Comparison of ENCODE assay signal across 1 cellular context in genomic region chr17:78240839-78241238, GRCh38.
TF ChIP-seq lines count a peak whose summit lies in the region.

No MANE protein-coding gene starts in this region.

TF ChIP-seq in HepG2, 621 proteins besides CTCF, POLR2A, EP300 and RAD21 (continued from another document and continues in another):
- TF ChIP-seq ZHX1 (CRISPR knock-in tag; IDR thresholded peaks at IDR 0.05; ENCODE audit: low read depth), result no peak
- TF ChIP-seq ETS1 (CRISPR knock-in tag; IDR thresholded peaks at IDR 0.05), result no peak
- TF ChIP-seq ZNF616 (CRISPR knock-in tag; IDR thresholded peaks at IDR 0.05; ENCODE audit: low read depth), result 0 out of 2 replicates have a peak, but pooled peaks have one; percentile 35
- TF ChIP-seq GMEB1 (CRISPR knock-in tag; IDR thresholded peaks at IDR 0.05; ENCODE audit: borderline replicate concordance), result no peak
- TF ChIP-seq, protein P1, sequence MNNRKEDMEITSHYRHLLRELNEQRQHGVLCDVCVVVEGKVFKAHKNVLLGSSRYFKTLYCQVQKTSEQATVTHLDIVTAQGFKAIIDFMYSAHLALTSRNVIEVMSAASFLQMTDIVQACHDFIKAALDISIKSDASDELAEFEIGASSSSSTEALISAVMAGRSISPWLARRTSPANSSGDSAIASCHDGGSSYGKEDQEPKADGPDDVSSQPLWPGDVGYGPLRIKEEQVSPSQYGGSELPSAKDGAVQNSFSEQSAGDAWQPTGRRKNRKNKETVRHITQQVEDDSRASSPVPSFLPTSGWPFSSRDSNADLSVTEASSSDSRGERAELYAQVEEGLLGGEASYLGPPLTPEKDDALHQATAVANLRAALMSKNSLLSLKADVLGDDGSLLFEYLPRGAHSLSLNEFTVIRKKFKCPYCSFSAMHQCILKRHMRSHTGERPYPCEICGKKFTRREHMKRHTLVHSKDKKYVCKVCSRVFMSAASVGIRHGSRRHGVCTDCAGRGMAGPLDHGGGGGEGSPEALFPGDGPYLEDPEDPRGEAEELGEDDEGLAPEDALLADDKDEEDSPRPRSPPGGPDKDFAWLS (CRISPR knock-in tag; IDR thresholded peaks at IDR 0.05; ENCODE audit: borderline replicate concordance), result no peak
- TF ChIP-seq ZSCAN25 (CRISPR knock-in tag; IDR thresholded peaks at IDR 0.05), result no peak
- TF ChIP-seq, protein P2, sequence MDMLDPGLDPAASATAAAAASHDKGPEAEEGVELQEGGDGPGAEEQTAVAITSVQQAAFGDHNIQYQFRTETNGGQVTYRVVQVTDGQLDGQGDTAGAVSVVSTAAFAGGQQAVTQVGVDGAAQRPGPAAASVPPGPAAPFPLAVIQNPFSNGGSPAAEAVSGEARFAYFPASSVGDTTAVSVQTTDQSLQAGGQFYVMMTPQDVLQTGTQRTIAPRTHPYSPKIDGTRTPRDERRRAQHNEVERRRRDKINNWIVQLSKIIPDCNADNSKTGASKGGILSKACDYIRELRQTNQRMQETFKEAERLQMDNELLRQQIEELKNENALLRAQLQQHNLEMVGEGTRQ (IDR thresholded peaks at IDR 0.05; ENCODE audit: low read depth, low read length), result no peak
- TF ChIP-seq, protein P2 (CRISPR knock-in tag; IDR thresholded peaks at IDR 0.05; ENCODE audit: borderline replicate concordance), result 0 out of 2 replicates have a peak, but pooled peaks have one; percentile 33
- TF ChIP-seq, protein P3, sequence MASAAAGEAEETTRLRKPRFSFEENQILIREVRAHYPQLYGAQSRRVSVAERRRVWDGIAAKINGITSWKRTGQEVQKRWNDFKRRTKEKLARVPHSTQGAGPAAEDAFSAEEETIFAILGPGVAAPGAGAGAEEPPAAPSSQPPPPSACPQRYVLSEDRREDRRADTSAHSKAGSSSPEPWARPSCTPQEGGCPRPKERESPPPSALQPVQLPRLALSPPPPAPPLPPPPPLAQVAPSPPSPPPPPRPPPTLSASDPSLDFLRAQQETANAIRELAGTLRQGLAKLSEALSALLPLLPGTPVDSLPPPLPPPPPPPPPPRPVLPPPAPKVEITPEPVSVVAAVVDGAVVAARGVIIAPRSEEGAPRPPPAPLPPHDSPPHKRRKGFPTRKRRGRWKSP (CRISPR knock-in tag; IDR thresholded peaks at IDR 0.05), result 0 out of 2 replicates have a peak, but pooled peaks have one; percentile 9
- TF ChIP-seq ZSCAN30 (CRISPR knock-in tag; IDR thresholded peaks at IDR 0.05), result no peak
- peak; percentile 37; the same call in 1 of the 2 replicates for TF ChIP-seq HIC2 (CRISPR knock-in tag; IDR thresholded peaks at IDR 0.05; ENCODE audit: low read depth)
- TF ChIP-seq ARNTL (CRISPR knock-in tag; IDR thresholded peaks at IDR 0.05), result no peak
- no peak for TF ChIP-seq ZFP90 (CRISPR knock-in tag; IDR thresholded peaks at IDR 0.05; ENCODE audit: borderline replicate concordance)
- TF ChIP-seq, protein P4, sequence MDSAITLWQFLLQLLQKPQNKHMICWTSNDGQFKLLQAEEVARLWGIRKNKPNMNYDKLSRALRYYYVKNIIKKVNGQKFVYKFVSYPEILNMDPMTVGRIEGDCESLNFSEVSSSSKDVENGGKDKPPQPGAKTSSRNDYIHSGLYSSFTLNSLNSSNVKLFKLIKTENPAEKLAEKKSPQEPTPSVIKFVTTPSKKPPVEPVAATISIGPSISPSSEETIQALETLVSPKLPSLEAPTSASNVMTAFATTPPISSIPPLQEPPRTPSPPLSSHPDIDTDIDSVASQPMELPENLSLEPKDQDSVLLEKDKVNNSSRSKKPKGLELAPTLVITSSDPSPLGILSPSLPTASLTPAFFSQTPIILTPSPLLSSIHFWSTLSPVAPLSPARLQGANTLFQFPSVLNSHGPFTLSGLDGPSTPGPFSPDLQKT (CRISPR knock-in tag; IDR thresholded peaks at IDR 0.05; ENCODE audit: borderline replicate concordance), result no peak
- no peak for TF ChIP-seq THRA (CRISPR knock-in tag; IDR thresholded peaks at IDR 0.05; ENCODE audit: borderline replicate concordance)
- TF ChIP-seq NR1H2 (CRISPR knock-in tag; IDR thresholded peaks at IDR 0.05; ENCODE audit: borderline replicate concordance, low read depth), result no peak; the same call in 1 of the 2 replicates
- peak; percentile 83 for TF ChIP-seq BHLHE40 (IDR thresholded peaks at IDR 0.05; ENCODE audit: low read length)
- no peak for TF ChIP-seq ZNF33A (CRISPR knock-in tag; IDR thresholded peaks at IDR 0.05; ENCODE audit: borderline replicate concordance)
- TF ChIP-seq ZMYM3 (CRISPR knock-in tag; IDR thresholded peaks at IDR 0.05), result no peak
- TF ChIP-seq, protein P5, sequence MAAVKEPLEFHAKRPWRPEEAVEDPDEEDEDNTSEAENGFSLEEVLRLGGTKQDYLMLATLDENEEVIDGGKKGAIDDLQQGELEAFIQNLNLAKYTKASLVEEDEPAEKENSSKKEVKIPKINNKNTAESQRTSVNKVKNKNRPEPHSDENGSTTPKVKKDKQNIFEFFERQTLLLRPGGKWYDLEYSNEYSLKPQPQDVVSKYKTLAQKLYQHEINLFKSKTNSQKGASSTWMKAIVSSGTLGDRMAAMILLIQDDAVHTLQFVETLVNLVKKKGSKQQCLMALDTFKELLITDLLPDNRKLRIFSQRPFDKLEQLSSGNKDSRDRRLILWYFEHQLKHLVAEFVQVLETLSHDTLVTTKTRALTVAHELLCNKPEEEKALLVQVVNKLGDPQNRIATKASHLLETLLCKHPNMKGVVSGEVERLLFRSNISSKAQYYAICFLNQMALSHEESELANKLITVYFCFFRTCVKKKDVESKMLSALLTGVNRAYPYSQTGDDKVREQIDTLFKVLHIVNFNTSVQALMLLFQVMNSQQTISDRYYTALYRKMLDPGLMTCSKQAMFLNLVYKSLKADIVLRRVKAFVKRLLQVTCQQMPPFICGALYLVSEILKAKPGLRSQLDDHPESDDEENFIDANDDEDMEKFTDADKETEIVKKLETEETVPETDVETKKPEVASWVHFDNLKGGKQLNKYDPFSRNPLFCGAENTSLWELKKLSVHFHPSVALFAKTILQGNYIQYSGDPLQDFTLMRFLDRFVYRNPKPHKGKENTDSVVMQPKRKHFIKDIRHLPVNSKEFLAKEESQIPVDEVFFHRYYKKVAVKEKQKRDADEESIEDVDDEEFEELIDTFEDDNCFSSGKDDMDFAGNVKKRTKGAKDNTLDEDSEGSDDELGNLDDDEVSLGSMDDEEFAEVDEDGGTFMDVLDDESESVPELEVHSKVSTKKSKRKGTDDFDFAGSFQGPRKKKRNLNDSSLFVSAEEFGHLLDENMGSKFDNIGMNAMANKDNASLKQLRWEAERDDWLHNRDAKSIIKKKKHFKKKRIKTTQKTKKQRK (IDR thresholded peaks at IDR 0.05; ENCODE audit: low read length), result no peak
- TF ChIP-seq SSRP1 (CRISPR knock-in tag; IDR thresholded peaks at IDR 0.05), result no peak
- no peak for TF ChIP-seq BCL6 (CRISPR knock-in tag; IDR thresholded peaks at IDR 0.05)
- no peak for TF ChIP-seq NFIB (CRISPR knock-in tag; IDR thresholded peaks at IDR 0.05; ENCODE audit: borderline replicate concordance)
- TF ChIP-seq ZNF382 (CRISPR knock-in tag; IDR thresholded peaks at IDR 0.05; ENCODE audit: borderline replicate concordance), result no peak
- no peak for TF ChIP-seq ZNF207 (IDR thresholded peaks at IDR 0.05; ENCODE audit: borderline replicate concordance)
- no peak for TF ChIP-seq HIVEP1 (CRISPR knock-in tag; IDR thresholded peaks at IDR 0.05)
- TF ChIP-seq NCOA2 (CRISPR knock-in tag; IDR thresholded peaks at IDR 0.05), result no peak
- TF ChIP-seq ZNF75D (CRISPR knock-in tag; IDR thresholded peaks at IDR 0.05; ENCODE audit: borderline replicate concordance), result no peak
- no peak for TF ChIP-seq ARNT (IDR thresholded peaks at IDR 0.05)
- TF ChIP-seq, protein P6, sequence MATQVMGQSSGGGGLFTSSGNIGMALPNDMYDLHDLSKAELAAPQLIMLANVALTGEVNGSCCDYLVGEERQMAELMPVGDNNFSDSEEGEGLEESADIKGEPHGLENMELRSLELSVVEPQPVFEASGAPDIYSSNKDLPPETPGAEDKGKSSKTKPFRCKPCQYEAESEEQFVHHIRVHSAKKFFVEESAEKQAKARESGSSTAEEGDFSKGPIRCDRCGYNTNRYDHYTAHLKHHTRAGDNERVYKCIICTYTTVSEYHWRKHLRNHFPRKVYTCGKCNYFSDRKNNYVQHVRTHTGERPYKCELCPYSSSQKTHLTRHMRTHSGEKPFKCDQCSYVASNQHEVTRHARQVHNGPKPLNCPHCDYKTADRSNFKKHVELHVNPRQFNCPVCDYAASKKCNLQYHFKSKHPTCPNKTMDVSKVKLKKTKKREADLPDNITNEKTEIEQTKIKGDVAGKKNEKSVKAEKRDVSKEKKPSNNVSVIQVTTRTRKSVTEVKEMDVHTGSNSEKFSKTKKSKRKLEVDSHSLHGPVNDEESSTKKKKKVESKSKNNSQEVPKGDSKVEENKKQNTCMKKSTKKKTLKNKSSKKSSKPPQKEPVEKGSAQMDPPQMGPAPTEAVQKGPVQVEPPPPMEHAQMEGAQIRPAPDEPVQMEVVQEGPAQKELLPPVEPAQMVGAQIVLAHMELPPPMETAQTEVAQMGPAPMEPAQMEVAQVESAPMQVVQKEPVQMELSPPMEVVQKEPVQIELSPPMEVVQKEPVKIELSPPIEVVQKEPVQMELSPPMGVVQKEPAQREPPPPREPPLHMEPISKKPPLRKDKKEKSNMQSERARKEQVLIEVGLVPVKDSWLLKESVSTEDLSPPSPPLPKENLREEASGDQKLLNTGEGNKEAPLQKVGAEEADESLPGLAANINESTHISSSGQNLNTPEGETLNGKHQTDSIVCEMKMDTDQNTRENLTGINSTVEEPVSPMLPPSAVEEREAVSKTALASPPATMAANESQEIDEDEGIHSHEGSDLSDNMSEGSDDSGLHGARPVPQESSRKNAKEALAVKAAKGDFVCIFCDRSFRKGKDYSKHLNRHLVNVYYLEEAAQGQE (IDR thresholded peaks at IDR 0.05; ENCODE audit: borderline replicate concordance in 1 of 2, low read depth in 1 of 2, low read length in 2 of 2), result no peak
- no peak for TF ChIP-seq ZNF660 (CRISPR knock-in tag; IDR thresholded peaks at IDR 0.05; ENCODE audit: borderline replicate concordance, low read depth)
- TF ChIP-seq KDM4B (CRISPR knock-in tag; IDR thresholded peaks at IDR 0.05), result no peak
